In the genomic region with DNA sequence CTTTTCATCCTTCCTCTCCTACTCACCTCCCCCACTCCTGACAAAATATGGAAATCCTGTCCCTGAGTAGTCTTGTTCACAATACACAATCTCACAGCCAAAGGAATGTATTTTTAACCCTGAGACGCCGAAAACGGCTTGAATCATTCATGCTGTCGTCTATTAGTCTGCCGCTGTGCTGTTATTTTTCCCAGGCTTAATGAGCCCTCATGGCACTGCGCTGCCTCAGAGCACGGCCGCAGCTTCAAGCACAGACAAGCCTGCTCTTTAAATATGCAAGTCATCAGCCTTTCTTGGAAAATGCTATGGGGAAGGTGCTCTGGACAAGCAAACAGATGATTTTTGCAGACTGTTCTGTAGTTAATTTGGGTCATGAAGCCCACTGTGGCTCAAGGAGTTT, we compare ENCODE assay signal across 11 cellular contexts.
DNase-seq lines count a peak whose midpoint lies in the region; TF ChIP-seq lines count a peak whose summit lies in the region.
"Had no signal": no experiment of that assay in that cellular context is flagged by ENCODE, and none has a peak within 500 bp of the region (broad histone marks: within the 10 kb centered on the region; RNA-seq: fewer than 3 reads in every experiment).

No MANE protein-coding gene starts in this region.

- 33% methylated on average over 8 of the region's 8 CpGs for WGBS in hepatocyte (ENCODE audit: low lambda C conversion rate, missing lambda C conversion rate)
- WGBS in smooth muscle cell (ENCODE audit: low lambda C conversion rate) = 3% methylated on average over 8 of the region's 8 CpGs

- H3K4me1 ChIP-seq in breast epithelium = no peaks in the 10 kb centered on the region
- H3K4me1 ChIP-seq in adipocyte (ENCODE audit: control insufficient read depth, insufficient read depth, low read length) = peaks cover 7% of the 10 kb centered on the region
- H3K4me1 ChIP-seq in hepatocyte (ENCODE audit: insufficient read depth) = peaks cover 13% of the 10 kb centered on the region
- H3K4me1 ChIP-seq in smooth muscle cell (ENCODE audit: low read depth) = peaks cover 25% of the 10 kb centered on the region
- H3K4me1 ChIP-seq in PC-9 (replicated peaks; ENCODE audit: insufficient read depth) = no peaks in the 10 kb centered on the region
- H3K4me1 ChIP-seq: BLaER1 had no signal

- H3K79me2 ChIP-seq in hepatocyte (no peaks in the 10 kb centered on the region), smooth muscle cell (ENCODE audit: low read depth) (no peaks in the 10 kb centered on the region), PC-9 (ENCODE audit: low read depth) (no peaks in the 10 kb centered on the region)

- H3K4me3 ChIP-seq in breast epithelium (no peak overlapping the region), adipocyte (ENCODE audit: low read length) (no peak overlapping the region), hepatocyte (no peak overlapping the region), smooth muscle cell (no peak overlapping the region), PC-9 (no peak overlapping the region)
- H3K4me3 ChIP-seq: BLaER1 had no signal

- no peaks in the 10 kb centered on the region for H3K9me3 Mint-ChIP-seq in MCF 10A (ENCODE audit: unreplicated experiment)

- no peaks in the 10 kb centered on the region for H3K36me3 Mint-ChIP-seq in MCF 10A (ENCODE audit: insufficient read depth, unreplicated experiment)

- H3K27me3 Mint-ChIP-seq in MCF 10A (ENCODE audit: insufficient read depth, unreplicated experiment) = no peaks in the 10 kb centered on the region
- H3K27me3 Mint-ChIP-seq: naive B cell had no signal

- POLR2A ChIA-PET in MCF 10A (lab: Yijun Ruan, JAX) (interaction anchor here (0.6 to 2.6 kb wide), 21 partner anchors 10 to 1017 kb away, joined by 3 to 14 read pairs (median 4); no protein-coding TSS in a partner anchor), PC-9 (lab: Charles Lee; ENCODE audit: unreplicated experiment) (no interaction called here)

- H3K4me3 Mint-ChIP-seq in MCF 10A (ENCODE audit: unreplicated experiment) = peak overlapping the region; percentile 7
- H3K4me3 Mint-ChIP-seq: naive B cell had no signal

- H3K9me3 ChIP-seq in breast epithelium (peaks cover 0 to 6% of the 10 kb centered on the region in 2 donors), adipocyte (ENCODE audit: control insufficient read depth, low read length) (peaks cover 6% of the 10 kb centered on the region), hepatocyte (ENCODE audit: low read depth) (no peaks in the 10 kb centered on the region), smooth muscle cell (replicated peaks; ENCODE audit: low read depth) (no peaks in the 10 kb centered on the region), PC-9 (ENCODE audit: insufficient read depth, low read depth) (peaks cover 6% of the 10 kb centered on the region; the same call in 1 of the 2 replicates)

- no peak overlapping the region for H2AFZ ChIP-seq in hepatocyte
- no peak overlapping the region for H2AFZ ChIP-seq in smooth muscle cell (ENCODE audit: low read depth)
- H2AFZ ChIP-seq in PC-9 = no peak overlapping the region

- TF ChIP-seq POLR2A in breast epithelium (IDR thresholded peaks at IDR 0.05) = no peak

- H3K27ac ChIP-seq in breast epithelium = peak overlapping the region in 1 of 2 donors; percentile 56
- peak overlapping the region; percentile 27 for H3K27ac ChIP-seq in hepatocyte
- peak overlapping the region; percentile 78 for H3K27ac ChIP-seq in smooth muscle cell (ENCODE audit: low read depth)
- no peak overlapping the region for H3K27ac ChIP-seq in PC-9
- H3K27ac ChIP-seq: BLaER1 had no signal

- H3F3A ChIP-seq in smooth muscle cell (ENCODE audit: low read depth) (peaks cover 10% of the 10 kb centered on the region), PC-9 (ENCODE audit: insufficient read depth, low read depth) (no peaks in the 10 kb centered on the region)

- H3K36me3 ChIP-seq in breast epithelium = no peaks in the 10 kb centered on the region
- no peaks in the 10 kb centered on the region for H3K36me3 ChIP-seq in adipocyte (ENCODE audit: control insufficient read depth, insufficient read depth, low read length, severe bottlenecking)
- H3K36me3 ChIP-seq in hepatocyte (replicated peaks; ENCODE audit: insufficient read depth, low read depth) = no peaks in the 10 kb centered on the region
- H3K36me3 ChIP-seq in smooth muscle cell (ENCODE audit: low read depth) = no peaks in the 10 kb centered on the region
- no peaks in the 10 kb centered on the region for H3K36me3 ChIP-seq in PC-9 (ENCODE audit: low read depth)
- H3K36me3 ChIP-seq: BLaER1 had no signal

- TF ChIP-seq CTCF in MCF 10A (IDR thresholded peaks at IDR 0.05; ENCODE audit: unreplicated experiment) (no peak), breast epithelium (IDR thresholded peaks at IDR 0.05) (no peak), hepatocyte (IDR thresholded peaks at IDR 0.05; ENCODE audit: poor library complexity) (no peak), smooth muscle cell (IDR thresholded peaks at IDR 0.05; ENCODE audit: borderline replicate concordance, insufficient read depth, poor library complexity, severe bottlenecking) (no peak), PC-9 (conservative IDR thresholded peaks at IDR 0.05) (no peak)

- H3K27me3 ChIP-seq in breast epithelium = no peaks in the 10 kb centered on the region
- H3K27me3 ChIP-seq in adipocyte (replicated peaks; ENCODE audit: control insufficient read depth, insufficient read depth, low read length) = no peaks in the 10 kb centered on the region
- H3K27me3 ChIP-seq in hepatocyte = no peaks in the 10 kb centered on the region
- no peaks in the 10 kb centered on the region for H3K27me3 ChIP-seq in smooth muscle cell (ENCODE audit: low read depth)
- no peaks in the 10 kb centered on the region for H3K27me3 ChIP-seq in PC-9 (ENCODE audit: insufficient read depth, low read depth)
- H3K27me3 ChIP-seq: BLaER1 had no signal

- H3K9me2 ChIP-seq in hepatocyte (replicated peaks; ENCODE audit: insufficient read depth) (no peaks in the 10 kb centered on the region), PC-9 (ENCODE audit: insufficient read depth) (no peaks in the 10 kb centered on the region)

- no peaks in the 10 kb centered on the region for H4K20me1 ChIP-seq in hepatocyte (ENCODE audit: insufficient read depth, poor library complexity, severe bottlenecking)
- no peaks in the 10 kb centered on the region for H4K20me1 ChIP-seq in smooth muscle cell (ENCODE audit: low read depth)
- no peaks in the 10 kb centered on the region for H4K20me1 ChIP-seq in PC-9 (ENCODE audit: insufficient read depth)
- H4K20me1 ChIP-seq: BLaER1 had no signal

- CTCF ChIA-PET in MCF 10A (lab: Yijun Ruan, JAX) = interaction anchor here (0.8 to 2.5 kb wide), 6 partner anchors 15 to 698 kb away, joined by 3 to 11 read pairs (median 5); no protein-coding TSS in a partner anchor
- CTCF ChIA-PET in PC-9 (lab: Charles Lee) = no interaction called here

- intact Hi-C loops in MCF 10A (cut with micrococcal nuclease) = no loop called here
- intact Hi-C loops in breast epithelium (cut with DNase I; ENCODE audit: low total_unique reads) = no loop called here
- intact Hi-C loops in PC-9 (cut with micrococcal nuclease; ENCODE audit: unreplicated experiment) = no loop called here

- BruUV-seq in MCF 10A (replicated peaks; lab: Mats Ljungman, UMichigan) (no TSS peak), PC-9 (replicated peaks; lab: Mats Ljungman, UMichigan) (no TSS peak)

- peak overlapping the region; percentile 56 for H3K4me2 ChIP-seq in hepatocyte
- H3K4me2 ChIP-seq in smooth muscle cell = peak overlapping the region; percentile 78
- no peak overlapping the region for H3K4me2 ChIP-seq in PC-9
- H3K4me2 ChIP-seq: BLaER1 had no signal

- DNase-seq in MCF 10A (ENCODE audit: unreplicated experiment) = peak; percentile 90
- no peak for DNase-seq in breast epithelium (ENCODE audit: low spot score in 2 of 2)
- DNase-seq in adipocyte (ENCODE audit: low read depth) = peak; percentile 21
- DNase-seq in hepatocyte (ENCODE audit: low spot score) = peak; percentile 29
- DNase-seq in smooth muscle cell (lab: John Stamatoyannopoulos, UW; ENCODE audit: unreplicated experiment) = no peak
- no peak for DNase-seq in PC-9
- DNase-seq in AG08396 (ENCODE audit: low spot score) = no peak
- no peak for DNase-seq in stimulated activated CD4-positive, alpha-beta T cell treated with anti-CD3 and anti-CD28 coated beads, Interleukin-2, amount 100 ng/mL, for 24 hours
- DNase-seq: activated CD8-positive, alpha-beta memory T cell treated with anti-CD3 and anti-CD28 coated beads, Interleukin-2, amount 50 U/mL, for 48 hours; naive B cell had no signal

- peaks cover 29% of the 10 kb centered on the region for H3K4me1 Mint-ChIP-seq in MCF 10A (ENCODE audit: insufficient read depth, unreplicated experiment)
- H3K4me1 Mint-ChIP-seq: naive B cell had no signal

- H3K9ac ChIP-seq in adipocyte (ENCODE audit: low read length) (no peak overlapping the region), smooth muscle cell (ENCODE audit: low read depth) (peak overlapping the region; percentile 33)
- H3K9ac ChIP-seq: BLaER1 had no signal

- H3K27ac Mint-ChIP-seq in MCF 10A (ENCODE audit: low read depth, unreplicated experiment) = peak overlapping the region; percentile 73
- H3K27ac Mint-ChIP-seq: naive B cell had no signal

Comparison
In these comparisons a context has a peak if more than half of its experiments do, and no peak if none do; other contexts are left out.
1. DNase-seq: peak in MCF 10A (single experiment), adipocyte (single experiment) and hepatocyte (single experiment); none in breast epithelium (0 of 2), smooth muscle cell (single experiment), PC-9 (0 of 2), AG08396 (single experiment) and stimulated activated CD4-positive, alpha-beta T cell treated with anti-CD3 and anti-CD28 coated beads, Interleukin-2, amount 100 ng/mL, for 24 hours (0 of 2).